ENCODE assay signal across 1 cellular context in genomic region chr19:1279782-1280341, GRCh38.
TF ChIP-seq lines count a peak whose summit lies in the region.

No MANE protein-coding gene starts in this region.

TF ChIP-seq in K562, 482 proteins besides CTCF, POLR2A, EP300 and RAD21 (continued from another document and continues in another):
- TF ChIP-seq AFF4 (CRISPR knock-in tag; IDR thresholded peaks at IDR 0.05) (no peak), USF1 (CRISPR knock-in tag; IDR thresholded peaks at IDR 0.05) (peak; percentile 68), FOXP1 (CRISPR knock-in tag; IDR thresholded peaks at IDR 0.05) (no peak), FOXP4 (CRISPR knock-in tag; IDR thresholded peaks at IDR 0.05; ENCODE audit: borderline replicate concordance) (no peak), FOS (IDR thresholded peaks at IDR 0.05; ENCODE audit: extremely low read depth, insufficient read length) (no peak), PHB (CRISPR knock-in tag; IDR thresholded peaks at IDR 0.05) (no peak), ZNF23 (CRISPR knock-in tag; IDR thresholded peaks at IDR 0.05) (no peak), IRF2 (CRISPR knock-in tag; IDR thresholded peaks at IDR 0.05) (no peak), MEF2D (tag; conservative IDR thresholded peaks at IDR 0.05; ENCODE audit: low read depth) (no peak), GTF3C2 (IDR thresholded peaks at IDR 0.05; ENCODE audit: borderline replicate concordance, extremely low read depth, insufficient read length) (peak; percentile 76), SAFB2 (IDR thresholded peaks at IDR 0.05; ENCODE audit: borderline replicate concordance, low read depth, low read length, severe bottlenecking) (no peak), ZNF75A (CRISPR knock-in tag; IDR thresholded peaks at IDR 0.05) (no peak), CBFA2T2 (conservative IDR thresholded peaks at IDR 0.05) (no peak), OTX1 (CRISPR knock-in tag; IDR thresholded peaks at IDR 0.05) (no peak), ZSCAN32 (CRISPR knock-in tag; IDR thresholded peaks at IDR 0.05) (no peak), PBX2 (CRISPR knock-in tag; IDR thresholded peaks at IDR 0.05; ENCODE audit: low read depth) (no peak), PBX2 (tag; conservative IDR thresholded peaks at IDR 0.05; ENCODE audit: low read depth) (0 out of 2 replicates have a peak, but pooled peaks have one; percentile 12), ELF2 (CRISPR knock-in tag; IDR thresholded peaks at IDR 0.05) (no peak), POLR2B (IDR thresholded peaks at IDR 0.05; ENCODE audit: low read depth, partially characterized antibody) (peak; percentile 21), CXXC5 (CRISPR knock-in tag; IDR thresholded peaks at IDR 0.05) (no peak), XRCC4 (IDR thresholded peaks at IDR 0.05; ENCODE audit: extremely low read depth, insufficient read depth, insufficient read length) (no peak), CGGBP1 (CRISPR knock-in tag; IDR thresholded peaks at IDR 0.05) (no peak), BCL6 (CRISPR knock-in tag; IDR thresholded peaks at IDR 0.05) (no peak), ETV6 (IDR thresholded peaks at IDR 0.05; ENCODE audit: borderline replicate concordance in 1 of 2, low read depth in 2 of 2, low read length in 1 of 2) (no peak), ETV6 (CRISPR knock-in tag; IDR thresholded peaks at IDR 0.05; ENCODE audit: borderline replicate concordance) (no peak), ZNF133 (CRISPR knock-in tag; IDR thresholded peaks at IDR 0.05) (no peak), ZBTB43 (CRISPR knock-in tag; IDR thresholded peaks at IDR 0.05) (no peak), ZNF512 (tag; IDR thresholded peaks at IDR 0.05) (no peak), CBX3 (IDR thresholded peaks at IDR 0.05; ENCODE audit: borderline replicate concordance in 1 of 2, low read length in 2 of 2) (no peak), PHF8 (IDR thresholded peaks at IDR 0.05; ENCODE audit: borderline replicate concordance, low read length) (no peak), KDM2B (CRISPR knock-in tag; IDR thresholded peaks at IDR 0.05) (no peak), RERE (CRISPR knock-in tag; IDR thresholded peaks at IDR 0.05; ENCODE audit: borderline replicate concordance) (no peak), PPARD (CRISPR knock-in tag; IDR thresholded peaks at IDR 0.05) (peak; percentile 34; the same call in 1 of the 2 replicates), CREB5 (CRISPR knock-in tag; IDR thresholded peaks at IDR 0.05) (no peak), U2AF2 (optimal IDR thresholded peaks at IDR 0.05; ENCODE audit: low read depth, low read length) (no peak), TARDBP (IDR thresholded peaks at IDR 0.05) (no peak), BRD4 (IDR thresholded peaks at IDR 0.05) (no peak), SNIP1 (IDR thresholded peaks at IDR 0.05; ENCODE audit: low read depth) (no peak), ZNF239 (CRISPR knock-in tag; IDR thresholded peaks at IDR 0.05) (no peak)
